ENCODE assay signal across 1 cellular context in genomic region chr12:27342551-27342950, GRCh38.
TF ChIP-seq lines count a peak whose summit lies in the region.

No MANE protein-coding gene starts in this region.

TF ChIP-seq in IMR-90, 13 proteins besides CTCF, POLR2A, EP300 and RAD21:
- TF ChIP-seq MAZ (IDR thresholded peaks at IDR 0.05; ENCODE audit: borderline replicate concordance, low read depth, low read length) (no peak), MXI1 (IDR thresholded peaks at IDR 0.05; ENCODE audit: borderline replicate concordance, low read depth, low read length) (no peak), SMC3 (IDR thresholded peaks at IDR 0.05; ENCODE audit: low read depth, low read length) (no peak), CEBPB (IDR thresholded peaks at IDR 0.05; ENCODE audit: low read depth, low read length) (no peak), CHD1 (IDR thresholded peaks at IDR 0.05; ENCODE audit: low read depth, low read length) (no peak), MAFK (IDR thresholded peaks at IDR 0.05; ENCODE audit: low read depth, low read length) (no peak), ELK1 (IDR thresholded peaks at IDR 0.05; ENCODE audit: borderline replicate concordance, low read depth, low read length) (no peak), NFE2L2 (IDR thresholded peaks at IDR 0.05; ENCODE audit: low read depth, low read length) (no peak), RCOR1 (IDR thresholded peaks at IDR 0.05; ENCODE audit: insufficient replicate concordance, low read length) (no peak), FOS (IDR thresholded peaks at IDR 0.05; ENCODE audit: low read depth, low read length) (no peak), BHLHE40 (IDR thresholded peaks at IDR 0.05; ENCODE audit: low read depth, low read length) (no peak), USF2 (IDR thresholded peaks at IDR 0.05; ENCODE audit: low read depth, low read length) (no peak), RFX5 (IDR thresholded peaks at IDR 0.05; ENCODE audit: low read depth, low read length) (no peak)
